Comparison of ENCODE assay signal across 20 cellular contexts in genomic region chr6:105273589-105273988, GRCh38.
DNase-seq lines count a peak whose midpoint lies in the region; ATAC-seq, FAIRE-seq and TF ChIP-seq lines count a peak whose summit lies in the region.
"Had no signal": no experiment of that assay in that cellular context is flagged by ENCODE, and none has a peak within 500 bp of the region (broad histone marks: within the 10 kb centered on the region; RNA-seq: fewer than 3 reads in every experiment).

No MANE protein-coding gene starts in this region.

- no peak overlapping the region for H3K23ac ChIP-seq in H1 (ENCODE audit: insufficient read length)

- H4K5ac ChIP-seq in H1 (ENCODE audit: insufficient read length, low read depth, low read length), result peak overlapping the region; percentile 22

- H3K4me3 Mint-ChIP-seq in GM23338, result no peak overlapping the region; the same call in 2 of the 3 replicates
- H3K4me3 Mint-ChIP-seq: CD4-positive, alpha-beta T cell had no signal

- no peaks in the 10 kb centered on the region for H3K9me3 ChIP-seq in cardiac muscle cell (ENCODE audit: low read depth)
- H3K9me3 ChIP-seq in H1 (ENCODE audit: insufficient read depth in 2 of 2, low read depth in 1 of 2, low read length in 1 of 2), result no peaks in the 10 kb centered on the region
- no peaks in the 10 kb centered on the region for H3K9me3 ChIP-seq in parathyroid adenoma (ENCODE audit: control insufficient read depth, low read length)
- H3K9me3 ChIP-seq: A549, HAP-1, Peyer's patch had no signal

- H3K27ac ChIP-seq in cardiac muscle cell, result peak overlapping the region; percentile 94
- no peak overlapping the region for H3K27ac ChIP-seq in GM23338 (ENCODE audit: low read depth)
- no peak overlapping the region for H3K27ac ChIP-seq in H1 (ENCODE audit: low read depth, low read length)
- H3K27ac ChIP-seq in parathyroid adenoma, result peak overlapping the region; percentile 53
- H3K27ac ChIP-seq: A549, HL-60, Peyer's patch had no signal

- H2AFZ ChIP-seq in GM23338 (no peak overlapping the region), H1 (ENCODE audit: low read length) (no peak overlapping the region), parathyroid adenoma (no peak overlapping the region)

- no peaks in the 10 kb centered on the region for H3K9me3 Mint-ChIP-seq in GM23338
- H3K9me3 Mint-ChIP-seq: CD4-positive, alpha-beta T cell had no signal

- no peak overlapping the region for H3K56ac ChIP-seq in H1 (replicated peaks; ENCODE audit: insufficient read length, low read depth, low read length)

- H3K79me1 ChIP-seq in H1 (ENCODE audit: low read depth, low read length), result no peaks in the 10 kb centered on the region

- TF ChIP-seq EP300 in H1 (IDR thresholded peaks at IDR 0.05; ENCODE audit: borderline replicate concordance in 1 of 2, low read depth in 2 of 2, low read length in 2 of 2), result no peak

- DNase-seq in cardiac muscle cell (ENCODE audit: low read depth in 1 of 2, low spot score in 1 of 2) (no peak), Right ventricle myocardium inferior (ENCODE audit: missing footprints) (no peak), GM23338 (ENCODE audit: low spot score) (peak; percentile 16), H1 (ENCODE audit: low read depth in 1 of 2, low spot score in 2 of 2) (no peak)
- DNase-seq: CD4-positive, alpha-beta T cell; DMS79; IMR-90; NCI-H1436 treated with DMSO at 0.1 percent for 48 hours; NCI-H2171; NCI-H446; NCI-H526 treated with DMSO at 0.1 percent for 48 hours; NK-92 treated with Interleukin-12 subunit alpha and Interleukin-12 subunit beta, amount 100 ng/mL, for 24 hours; Peyer's patch had no signal

- H2BK15ac ChIP-seq in H1 (ENCODE audit: low read length), result no peak overlapping the region

- H3K9me2 ChIP-seq in GM23338 (ENCODE audit: insufficient read depth), result no peaks in the 10 kb centered on the region

- TF ChIP-seq CTCF in cardiac muscle cell (IDR thresholded peaks at IDR 0.05; ENCODE audit: low read depth, low read length) (no peak), GM23338 (conservative IDR thresholded peaks at IDR 0.05; ENCODE audit: low read depth in 2 of 2) (no peak), H1 (IDR thresholded peaks at IDR 0.05; ENCODE audit: control extremely low read depth in 1 of 3, insufficient read depth in 1 of 3, low read depth in 1 of 3, low read length in 3 of 3) (no peak), parathyroid adenoma (IDR thresholded peaks at IDR 0.05) (no peak)

- no peak overlapping the region for H4K8ac ChIP-seq in H1 (ENCODE audit: extremely low read depth, insufficient read depth, low read length)

- POLR2A ChIA-PET in H1 (lab: Charles Lee; ENCODE audit: partially characterized antibody), result no interaction called here

- H2AK5ac ChIP-seq in H1 (ENCODE audit: low read depth, low read length), result no peak overlapping the region

- no peak overlapping the region for H3K9ac ChIP-seq in H1 (replicated peaks in 1 of 4; ENCODE audit: extremely low read depth in 1 of 4, low read depth in 3 of 4, low read length in 3 of 4)
- no peak overlapping the region for H3K9ac ChIP-seq in parathyroid adenoma

- TF ChIP-seq POLR2A in H1 (IDR thresholded peaks at IDR 0.05; ENCODE audit: control extremely low read depth in 1 of 2, low read depth in 2 of 2, low read length in 2 of 2), result no peak

- no peak overlapping the region for H2BK120ac ChIP-seq in H1 (replicated peaks; ENCODE audit: low read depth, low read length)

- H3K4me2 ChIP-seq in GM23338, result no peak overlapping the region
- no peak overlapping the region for H3K4me2 ChIP-seq in H1 (ENCODE audit: insufficient read depth in 1 of 2, low read depth in 2 of 2, low read length in 2 of 2)
- no peak overlapping the region for H3K4me2 ChIP-seq in parathyroid adenoma (ENCODE audit: low read length)
- H3K4me2 ChIP-seq: A549 had no signal

- no peak overlapping the region for H2BK20ac ChIP-seq in H1 (ENCODE audit: low read length)

- intact Hi-C loops in Right ventricle myocardium inferior (cut with DNase I), result loop anchor here (10.0 kb wide), 1 partner anchor 109 kb away; no protein-coding TSS in a partner anchor

- H4K20me1 ChIP-seq in GM23338 (replicated peaks; ENCODE audit: insufficient read depth) (no peaks in the 10 kb centered on the region), H1 (replicated peaks in 1 of 2; ENCODE audit: control insufficient read depth in 1 of 2, insufficient read depth in 2 of 2, low read length in 2 of 2) (no peaks in the 10 kb centered on the region)

- H3K4me1 ChIP-seq in cardiac muscle cell (ENCODE audit: low read depth), result peaks cover 46% of the 10 kb centered on the region
- H3K4me1 ChIP-seq in GM23338 (ENCODE audit: insufficient read depth), result 0 out of 2 replicates have a peak, but pooled peaks cover 14% of the 10 kb centered on the region
- H3K4me1 ChIP-seq in H1 (replicated peaks in 1 of 4; ENCODE audit: control insufficient read depth in 3 of 4, insufficient read depth in 4 of 4, low read length in 3 of 4), result peaks cover 0 to 4% (median 3%) of the 10 kb centered on the region in 4 experiments; a peak in 3 of 7 replicates
- H3K4me1 ChIP-seq in parathyroid adenoma, result peaks cover 16% of the 10 kb centered on the region
- H3K4me1 ChIP-seq: Peyer's patch had no signal

- H3K36me3 ChIP-seq in cardiac muscle cell, result peaks cover 7% of the 10 kb centered on the region
- 0 out of 2 replicates have a peak, but pooled peaks cover 7% of the 10 kb centered on the region for H3K36me3 ChIP-seq in GM23338 (ENCODE audit: insufficient read depth)
- H3K36me3 ChIP-seq in H1 (ENCODE audit: control insufficient read depth in 2 of 4, insufficient read depth in 4 of 4, low read length in 3 of 4), result peaks cover 0 to 9% (median 6%) of the 10 kb centered on the region in 4 experiments; a peak in 5 of 8 replicates
- no peaks in the 10 kb centered on the region for H3K36me3 ChIP-seq in parathyroid adenoma (ENCODE audit: control insufficient read depth, insufficient read depth, low read length)

- FAIRE-seq in H1 (lab: Jason Lieb, UNC), result no peak
- FAIRE-seq: A549 had no signal

- H3K27ac Mint-ChIP-seq in GM23338, result peak overlapping the region; percentile 76
- H3K27ac Mint-ChIP-seq: CD4-positive, alpha-beta T cell had no signal

- TF ChIP-seq RAD21 in H1 (IDR thresholded peaks at IDR 0.05 in 1 of 2, conservative IDR thresholded peaks at IDR 0.05 in 1 of 2; ENCODE audit: low read depth in 2 of 2, low read length in 2 of 2), result no peak

- ATAC-seq in Right ventricle myocardium inferior (no peak), GM23338 (peak; percentile 72), GM21390 (IDR thresholded peaks at IDR 0.05; ENCODE audit: unreplicated experiment) (no peak), GM21786 (IDR thresholded peaks at IDR 0.05; ENCODE audit: unreplicated experiment) (no peak), GM18502 (IDR thresholded peaks at IDR 0.05; ENCODE audit: poor library complexity, unreplicated experiment) (no peak)

- H3F3A ChIP-seq in GM23338 (replicated peaks; ENCODE audit: low read depth), result no peaks in the 10 kb centered on the region

- CTCF ChIA-PET in H1 (lab: Charles Lee; ENCODE audit: partially characterized antibody), result interaction anchor here (1.6 to 2.5 kb wide), 2 partner anchors 11 kb away, joined by 5 to 10 read pairs; no protein-coding TSS in a partner anchor

- H3K36me3 Mint-ChIP-seq in GM23338 (ENCODE audit: low read depth), result peaks cover 27% of the 10 kb centered on the region

- H2BK5ac ChIP-seq in H1 (ENCODE audit: low read depth, low read length), result no peak overlapping the region

- H3K79me2 ChIP-seq in GM23338 (replicated peaks; ENCODE audit: insufficient read depth) (no peaks in the 10 kb centered on the region), H1 (ENCODE audit: control insufficient read depth in 1 of 2, insufficient read depth in 2 of 2, low read length in 2 of 2) (no peaks in the 10 kb centered on the region), parathyroid adenoma (no peaks in the 10 kb centered on the region)

- no peak overlapping the region for H3K4ac ChIP-seq in H1 (replicated peaks; ENCODE audit: insufficient read length, low read depth, low read length)

- WGBS in H1 (ENCODE audit: extremely low coverage in 1 of 2, insufficient coverage in 1 of 2, insufficient read length in 1 of 2, insufficient replicate concordance in 2 of 2, low coverage in 1 of 2, low lambda C conversion rate in 2 of 2, missing lambda C conversion rate in 1 of 2), 2 experiments, result 74% methylated on average over 8 of the region's 8 CpGs; no CpG with 5 or more reads in 1 of the 2 experiments

- H3K18ac ChIP-seq in H1 (ENCODE audit: extremely low read depth, low read length), result peak overlapping the region; percentile 62; the same call in 1 of the 2 replicates

- H2BK12ac ChIP-seq in H1 (ENCODE audit: low read depth, low read length), result no peak overlapping the region

- no peaks in the 10 kb centered on the region for H3K23me2 ChIP-seq in H1 (ENCODE audit: low read depth, low read length)

- peaks cover 18% of the 10 kb centered on the region for H3K4me1 Mint-ChIP-seq in GM23338

- H3K27me3 ChIP-seq in cardiac muscle cell (no peaks in the 10 kb centered on the region), GM23338 (ENCODE audit: insufficient read depth) (no peaks in the 10 kb centered on the region), H1 (replicated peaks in 1 of 4; ENCODE audit: control insufficient read depth in 3 of 4, extremely low read depth in 1 of 4, insufficient read depth in 3 of 4, low read length in 3 of 4) (no peaks in the 10 kb centered on the region), parathyroid adenoma (ENCODE audit: control insufficient read depth, insufficient read depth, low read length) (no peaks in the 10 kb centered on the region)
- H3K27me3 ChIP-seq: Peyer's patch had no signal

- H3K4me3 ChIP-seq in cardiac muscle cell (no peak overlapping the region), GM23338 (no peak overlapping the region), H1 (ENCODE audit: extremely low read depth in 1 of 4, insufficient read depth in 2 of 4, low read depth in 3 of 4, low read length in 4 of 4) (no peak overlapping the region), parathyroid adenoma (ENCODE audit: low read depth, low read length) (no peak overlapping the region)
- H3K4me3 ChIP-seq: A549, HAP-1, Peyer's patch had no signal

- no peak overlapping the region for H3K14ac ChIP-seq in H1 (ENCODE audit: insufficient read length)

- no peak overlapping the region for H4K91ac ChIP-seq in H1 (replicated peaks; ENCODE audit: insufficient read length, low read length)

- no peaks in the 10 kb centered on the region for H3K27me3 Mint-ChIP-seq in GM23338 (ENCODE audit: insufficient read depth, low read depth, poor library complexity)
- H3K27me3 Mint-ChIP-seq: CD4-positive, alpha-beta T cell had no signal

TF ChIP-seq in GM23338, 12 proteins besides CTCF, POLR2A, EP300 and RAD21 (continues in another document):
- TF ChIP-seq JUNB (IDR thresholded peaks at IDR 0.05; ENCODE audit: unreplicated experiment) (no peak), EZH2phosphoT487 (IDR thresholded peaks at IDR 0.05; ENCODE audit: unreplicated experiment) (no peak)

TF ChIP-seq in H1, 55 proteins besides CTCF, POLR2A, EP300 and RAD21 (continues in another document):
- TF ChIP-seq PHF8 (conservative IDR thresholded peaks at IDR 0.05; ENCODE audit: low read depth, low read length) (no peak), RXRA (IDR thresholded peaks at IDR 0.05; ENCODE audit: insufficient read depth, low read depth, low read length) (no peak), HDAC6 (IDR thresholded peaks at IDR 0.05; ENCODE audit: low read depth, low read length) (no peak), MAFK (IDR thresholded peaks at IDR 0.05; ENCODE audit: low read depth, low read length) (no peak), FOSL1 (IDR thresholded peaks at IDR 0.05; ENCODE audit: insufficient read depth, low read depth, low read length) (no peak), SP2 (IDR thresholded peaks at IDR 0.05; ENCODE audit: low read length) (no peak)

Comparison
In these comparisons a context has a peak if more than half of its experiments do, and no peak if none do; other contexts are left out.
1. H3K27ac ChIP-seq: peak in cardiac muscle cell (single experiment) and parathyroid adenoma (single experiment); none in GM23338 (single experiment) and H1 (single experiment).